Comparison of ENCODE assay signal across 14 cellular contexts in the genomic region with DNA sequence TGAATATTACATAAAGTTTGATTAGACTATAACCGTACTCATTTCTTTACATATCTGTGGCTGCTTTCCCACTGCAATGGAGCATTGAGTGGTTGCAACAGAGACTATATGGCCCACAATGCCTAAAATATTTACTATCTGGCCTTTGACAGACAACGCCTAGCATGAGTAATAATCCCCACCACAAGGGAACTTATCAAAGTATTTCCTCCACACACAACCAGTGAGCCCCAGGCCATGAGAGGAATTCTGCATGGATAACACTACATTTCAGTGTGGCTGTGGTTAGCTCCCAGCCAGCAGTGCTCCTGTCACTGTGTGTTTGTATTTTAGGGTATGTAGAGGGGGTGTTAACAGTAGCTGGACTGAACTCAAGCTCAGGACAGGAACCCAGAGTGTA. TPM values are rescaled to one million over a fixed set of nuclear protein-coding genes. Genes with fewer than 3 reads are reported as not detected.
DNase-seq lines count a peak whose midpoint lies in the region; ATAC-seq, FAIRE-seq and TF ChIP-seq lines count a peak whose summit lies in the region.
"Had no signal": no experiment of that assay in that cellular context is flagged by ENCODE, and none has a peak within 500 bp of the region (broad histone marks: within the 10 kb centered on the region; RNA-seq: fewer than 3 reads in every experiment).

No MANE protein-coding gene starts in this region.

- H3K27ac ChIP-seq in Karpas-422 (ENCODE audit: low read length), result no peak overlapping the region

- H2AFZ ChIP-seq in Karpas-422 (ENCODE audit: low read length), result no peak overlapping the region

- H3K79me2 ChIP-seq in Karpas-422 (ENCODE audit: low read length), result no peaks in the 10 kb centered on the region

- H3K9me2 ChIP-seq in Karpas-422 (replicated peaks; ENCODE audit: insufficient read depth, low read length), result no peaks in the 10 kb centered on the region

- no peaks in the 10 kb centered on the region for H3K36me3 ChIP-seq in Karpas-422 (ENCODE audit: insufficient read depth, low read length)

- no peak overlapping the region for H3K4me2 ChIP-seq in Karpas-422 (ENCODE audit: low read depth, low read length, poor library complexity, severe bottlenecking)

- H3K9me3 ChIP-seq in Karpas-422 (ENCODE audit: low read length), result no peaks in the 10 kb centered on the region

- in situ Hi-C loops in astrocyte of the spinal cord (cut with HindIII; ENCODE audit: low sequenced_read_pairs), result no loop called here

- H3K27me3 ChIP-seq in Karpas-422 (ENCODE audit: low read length), result no peaks in the 10 kb centered on the region

- TF ChIP-seq CTCF in astrocyte of the spinal cord (IDR thresholded peaks at IDR 0.05; ENCODE audit: low read depth, low read length), result no peak

- peak; percentile 66 for FAIRE-seq in HTR-8/SVneo (lab: Jason Lieb, UNC)

- H3K4me3 ChIP-seq in astrocyte of the spinal cord (ENCODE audit: low read depth, low read length) (no peak overlapping the region), Karpas-422 (ENCODE audit: low read length) (no peak overlapping the region)

- ATAC-seq in HG03097 (IDR thresholded peaks at IDR 0.05; ENCODE audit: low FRiP score, unreplicated experiment), result no peak
- ATAC-seq: esophagus mucosa had no signal

- no peak overlapping the region for H3K9ac ChIP-seq in Karpas-422 (ENCODE audit: low read length)

- H4K20me1 ChIP-seq in Karpas-422 (ENCODE audit: insufficient read depth, low read depth, low read length), result no peaks in the 10 kb centered on the region; the same call in 1 of the 2 replicates

- no peaks in the 10 kb centered on the region for H3K4me1 ChIP-seq in Karpas-422 (ENCODE audit: low read length)

- DNase-seq in AG20443 (ENCODE audit: low spot score), result peak; percentile 44
- DNase-seq in HTR-8/SVneo (ENCODE audit: insufficient read length, low spot score), result peak; percentile 22
- DNase-seq in astrocyte of the spinal cord (ENCODE audit: low read depth, low spot score), result peak; percentile 57
- DNase-seq in islet precursor cell, result peak; percentile 92
- no peak for DNase-seq in middle frontal gyrus (ENCODE audit: extremely low spot score, low spot score)
- no peak for DNase-seq in AML-193 (lab: John Stamatoyannopoulos, UW)
- no peak for DNase-seq in Karpas-422
- DNase-seq: activated T-cell treated with anti-CD3 and anti-CD28 coated beads, Interleukin-2, amount 50 U/mL, for 48 hours; CD4-positive, CD25-positive, alpha-beta regulatory T cell; NCI-H524; SHP77 had no signal

RNA-seq across cellular contexts. Expression of a gene that starts 54.8 kb away (rescaled TPM):
- total RNA-seq in Karpas-422 (2014; rRNA removed; shearing (Covaris generic); ENCODE audit: low replicate concordance), result not detected in 2 replicates
- total RNA-seq: esophagus mucosa, neural crest cell had no signal

Comparison
In these comparisons a context has a peak if more than half of its experiments do, and no peak if none do; other contexts are left out.
1. DNase-seq: peak in AG20443 (single experiment), HTR-8/SVneo (single experiment), astrocyte of the spinal cord (single experiment) and islet precursor cell (single experiment); none in middle frontal gyrus (single experiment), AML-193 (0 of 2) and Karpas-422 (single experiment).